22 cellular contexts compared by ENCODE assay signal in genomic region chr3:50525191-50525590, GRCh38. TPM values are rescaled to one million over a fixed set of nuclear protein-coding genes. Genes with fewer than 3 reads are reported as not detected.
DNase-seq lines count a peak whose midpoint lies in the region; ATAC-seq and TF ChIP-seq lines count a peak whose summit lies in the region.
"Had no signal": no experiment of that assay in that cellular context is flagged by ENCODE, and none has a peak within 500 bp of the region (broad histone marks: within the 10 kb centered on the region; RNA-seq: fewer than 3 reads in every experiment).

No MANE protein-coding gene starts in this region.

- POLR2A ChIA-PET in HEK293 (lab: Yijun Ruan, JAX): no interaction called here

- DNase-seq in Ammon's horn (ENCODE audit: low spot score): peak; percentile 35
- DNase-seq in caudate nucleus (lab: John Stamatoyannopoulos, UW): peak in 40 of 61 donors; percentile 8 to 84 (median 49)
- DNase-seq: COR-L47, DMS 273 treated with DMSO at 0.1 percent for 48 hours, DMS79, EL, GF-D8, Karpas-422, NCI-H1092 treated with DMSO at 0.1 percent for 48 hours, NCI-H1436, NCI-H187, NCI-H2081 treated with DMSO at 0.1 percent for 48 hours, NCI-H526 treated with DMSO at 0.1 percent for 48 hours, PC-3, T-helper 1 cell had no signal

- no peak for TF ChIP-seq RAD21 in neural cell (conservative IDR thresholded peaks at IDR 0.05)

- CTCF ChIA-PET in HEK293 (lab: Yijun Ruan, JAX): interaction anchor here (0.7 to 1.9 kb wide), 4 partner anchors 17 to 90 kb away, joined by 3 to 6 read pairs (median 5); no protein-coding TSS in a partner anchor

- no peaks in the 10 kb centered on the region for H3F3A ChIP-seq in neural cell (ENCODE audit: insufficient read depth, low read length, poor library complexity, severe bottlenecking)

- TF ChIP-seq CTCF in HEK293 (tag by site-specific recombination; IDR thresholded peaks at IDR 0.05) (no peak), neural cell (IDR thresholded peaks at IDR 0.05; ENCODE audit: poor library complexity, severe bottlenecking) (no peak)

- H3K4me1 ChIP-seq in HEK293 (ENCODE audit: control insufficient read depth, insufficient read depth, low read length): no peaks in the 10 kb centered on the region
- H3K4me1 ChIP-seq: A549 had no signal

- no peaks in the 10 kb centered on the region for H3K27me3 ChIP-seq in neural cell (ENCODE audit: insufficient read depth, low read depth, low read length)

- no peak overlapping the region for H2AFZ ChIP-seq in neural cell (ENCODE audit: low read depth, low read length)

- H3K4me2 ChIP-seq in neural cell (ENCODE audit: low read length): peak overlapping the region; percentile 47
- H3K4me2 ChIP-seq: A549 had no signal

- peak; percentile 84 for TF ChIP-seq EP300 in neural cell (conservative IDR thresholded peaks at IDR 0.05; ENCODE audit: poor library complexity, severe bottlenecking)

- no peaks in the 10 kb centered on the region for H3K9me2 ChIP-seq in neural cell (ENCODE audit: insufficient read depth, low read length)

- H3K27ac ChIP-seq in HEK293 (ENCODE audit: extremely low read depth, low read depth, low read length) (no peak overlapping the region), caudate nucleus (ENCODE audit: low read depth, low read length) (peak overlapping the region; percentile 92), neural cell (ENCODE audit: low read length) (peak overlapping the region; percentile 76)
- H3K27ac ChIP-seq: A549 had no signal

- H3K36me3 ChIP-seq in HEK293 (ENCODE audit: control insufficient read depth in 2 of 2, insufficient read depth in 1 of 2, low read length in 2 of 2) (no peaks in the 10 kb centered on the region), neural cell (ENCODE audit: insufficient read depth, low read length) (no peaks in the 10 kb centered on the region)

- H3K79me2 ChIP-seq in neural cell (replicated peaks; ENCODE audit: insufficient read depth, low read length): no peaks in the 10 kb centered on the region

- no peaks in the 10 kb centered on the region for H4K20me1 ChIP-seq in neural cell (ENCODE audit: insufficient read depth)

- no peak for ATAC-seq in HG02798 (IDR thresholded peaks at IDR 0.05; ENCODE audit: poor library complexity, unreplicated experiment)
- no peak for ATAC-seq in GM21528 (IDR thresholded peaks at IDR 0.05; ENCODE audit: low FRiP score, unreplicated experiment)
- ATAC-seq in HG03196 (IDR thresholded peaks at IDR 0.05; ENCODE audit: unreplicated experiment): no peak

- H3K4me3 ChIP-seq in HEK293 (ENCODE audit: low read depth, low read length) (no peak overlapping the region), neural cell (ENCODE audit: low read length) (peak overlapping the region; percentile 43)
- H3K4me3 ChIP-seq: A549 had no signal

- peak overlapping the region; percentile 48 for H3K9ac ChIP-seq in neural cell (ENCODE audit: low read length)

- no peaks in the 10 kb centered on the region for H3K9me3 ChIP-seq in HEK293 (ENCODE audit: control insufficient read depth, insufficient read depth, low read depth, low read length)
- no peaks in the 10 kb centered on the region for H3K9me3 ChIP-seq in neural cell (ENCODE audit: low read length)
- H3K9me3 ChIP-seq: A549 had no signal

TF ChIP-seq in HEK293, 187 proteins besides CTCF, POLR2A, EP300 and RAD21:
- TF ChIP-seq ZNF747 (tag by site-specific recombination; IDR thresholded peaks at IDR 0.05) (no peak), ZNF248 (tag by site-specific recombination; IDR thresholded peaks at IDR 0.05) (no peak), EGR2 (tag by site-specific recombination; IDR thresholded peaks at IDR 0.05; ENCODE audit: low read depth) (peak; percentile 28; the same call in 1 of the 2 replicates)
TF ChIP-seq in HEK293: peak in this region for 1.

TF ChIP-seq in neural cell, 6 proteins besides CTCF, POLR2A, EP300 and RAD21:
- TF ChIP-seq SMC3 (conservative IDR thresholded peaks at IDR 0.05; ENCODE audit: poor library complexity): peak; percentile 25
- TF ChIP-seq, protein P1, sequence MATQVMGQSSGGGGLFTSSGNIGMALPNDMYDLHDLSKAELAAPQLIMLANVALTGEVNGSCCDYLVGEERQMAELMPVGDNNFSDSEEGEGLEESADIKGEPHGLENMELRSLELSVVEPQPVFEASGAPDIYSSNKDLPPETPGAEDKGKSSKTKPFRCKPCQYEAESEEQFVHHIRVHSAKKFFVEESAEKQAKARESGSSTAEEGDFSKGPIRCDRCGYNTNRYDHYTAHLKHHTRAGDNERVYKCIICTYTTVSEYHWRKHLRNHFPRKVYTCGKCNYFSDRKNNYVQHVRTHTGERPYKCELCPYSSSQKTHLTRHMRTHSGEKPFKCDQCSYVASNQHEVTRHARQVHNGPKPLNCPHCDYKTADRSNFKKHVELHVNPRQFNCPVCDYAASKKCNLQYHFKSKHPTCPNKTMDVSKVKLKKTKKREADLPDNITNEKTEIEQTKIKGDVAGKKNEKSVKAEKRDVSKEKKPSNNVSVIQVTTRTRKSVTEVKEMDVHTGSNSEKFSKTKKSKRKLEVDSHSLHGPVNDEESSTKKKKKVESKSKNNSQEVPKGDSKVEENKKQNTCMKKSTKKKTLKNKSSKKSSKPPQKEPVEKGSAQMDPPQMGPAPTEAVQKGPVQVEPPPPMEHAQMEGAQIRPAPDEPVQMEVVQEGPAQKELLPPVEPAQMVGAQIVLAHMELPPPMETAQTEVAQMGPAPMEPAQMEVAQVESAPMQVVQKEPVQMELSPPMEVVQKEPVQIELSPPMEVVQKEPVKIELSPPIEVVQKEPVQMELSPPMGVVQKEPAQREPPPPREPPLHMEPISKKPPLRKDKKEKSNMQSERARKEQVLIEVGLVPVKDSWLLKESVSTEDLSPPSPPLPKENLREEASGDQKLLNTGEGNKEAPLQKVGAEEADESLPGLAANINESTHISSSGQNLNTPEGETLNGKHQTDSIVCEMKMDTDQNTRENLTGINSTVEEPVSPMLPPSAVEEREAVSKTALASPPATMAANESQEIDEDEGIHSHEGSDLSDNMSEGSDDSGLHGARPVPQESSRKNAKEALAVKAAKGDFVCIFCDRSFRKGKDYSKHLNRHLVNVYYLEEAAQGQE (IDR thresholded peaks at IDR 0.05; ENCODE audit: borderline replicate concordance): peak; percentile 77
- peak; percentile 81 for TF ChIP-seq POLR2AphosphoS5 (IDR thresholded peaks at IDR 0.05)
- peak; percentile 52 for TF ChIP-seq MXI1 (conservative IDR thresholded peaks at IDR 0.05; ENCODE audit: poor library complexity, severe bottlenecking)
- no peak for TF ChIP-seq TAF1 (IDR thresholded peaks at IDR 0.05; ENCODE audit: low read depth)
- TF ChIP-seq EZH2 (IDR thresholded peaks at IDR 0.05; ENCODE audit: borderline replicate concordance, insufficient read depth, low read length, poor library complexity, severe bottlenecking): no peak

RNA-seq across cellular contexts. Expression of gene CACNA2D2, which starts 21.8 kb away (rescaled TPM):
- polyA plus RNA-seq in neural cell: 7.8 and 11.4 TPM in 2 replicates
- 17.5 and 21.0 TPM in 2 replicates for polyA minus RNA-seq in neural cell
- polyA plus RNA-seq: HepG2 had no signal

RNA-seq across cellular contexts. Expression of gene C3orf18, which starts 42.4 kb away (rescaled TPM):
- polyA plus RNA-seq in neural cell: 24.5 and 39.9 TPM in 2 replicates
- polyA minus RNA-seq in neural cell: 13.4 and 14.4 TPM in 2 replicates

RNA-seq across cellular contexts. Expression of gene HEMK1, which starts 44.1 kb away (rescaled TPM):
- polyA plus RNA-seq in neural cell: 24.4 and 36.8 TPM in 2 replicates
- polyA minus RNA-seq in neural cell: 12.5 and 13.6 TPM in 2 replicates
